1 cellular context compared by ENCODE assay signal in the genomic region with DNA sequence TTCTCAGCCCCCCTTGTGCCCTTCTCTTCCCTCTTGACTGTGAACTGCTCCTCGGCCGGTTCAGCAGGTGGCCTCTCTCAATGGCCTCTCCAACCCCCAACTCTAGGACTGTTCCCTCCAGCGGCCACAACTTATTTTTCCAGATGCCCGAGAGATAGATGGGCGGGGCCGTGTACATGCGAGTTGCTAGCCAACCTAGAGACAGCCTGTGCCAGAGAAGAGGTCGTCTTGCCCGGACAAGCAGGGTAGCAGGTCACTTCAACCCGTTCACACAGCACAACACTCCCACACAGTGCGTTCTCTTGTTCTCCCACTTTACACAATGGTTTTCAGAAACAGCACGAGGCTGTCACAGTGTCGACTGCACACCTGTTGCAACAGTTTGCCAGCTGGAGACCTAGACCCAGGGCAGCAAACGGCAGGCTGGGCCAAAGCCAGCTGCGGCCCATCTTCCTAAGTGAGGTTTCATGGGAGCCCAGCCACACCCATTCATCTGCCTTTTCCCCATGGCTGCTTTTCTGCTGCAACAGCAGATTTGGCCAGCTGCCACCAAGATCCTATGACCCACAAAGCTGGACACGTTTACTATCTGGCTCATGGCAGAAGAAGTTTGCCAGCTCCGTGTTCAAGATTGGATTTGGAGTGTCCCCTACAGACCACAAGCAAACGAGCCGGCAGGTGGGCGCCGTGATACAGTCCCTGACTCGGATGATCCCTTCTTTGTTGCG.
A peak's percentile ranks its signal among the peaks of the same experiment; 100 is the strongest.
TF ChIP-seq lines count a peak whose summit lies in the region.

No MANE protein-coding gene starts in this region.

TF ChIP-seq in K562, 482 proteins besides CTCF, POLR2A, EP300 and RAD21:
- peak; percentile 39; the same call in 1 of the 2 replicates for TF ChIP-seq ZNF316 (IDR thresholded peaks at IDR 0.05)
- peak; percentile 19; the same call in 1 of the 2 replicates for TF ChIP-seq MAFF (IDR thresholded peaks at IDR 0.05; ENCODE audit: low read length)
- TF ChIP-seq, protein P1, sequence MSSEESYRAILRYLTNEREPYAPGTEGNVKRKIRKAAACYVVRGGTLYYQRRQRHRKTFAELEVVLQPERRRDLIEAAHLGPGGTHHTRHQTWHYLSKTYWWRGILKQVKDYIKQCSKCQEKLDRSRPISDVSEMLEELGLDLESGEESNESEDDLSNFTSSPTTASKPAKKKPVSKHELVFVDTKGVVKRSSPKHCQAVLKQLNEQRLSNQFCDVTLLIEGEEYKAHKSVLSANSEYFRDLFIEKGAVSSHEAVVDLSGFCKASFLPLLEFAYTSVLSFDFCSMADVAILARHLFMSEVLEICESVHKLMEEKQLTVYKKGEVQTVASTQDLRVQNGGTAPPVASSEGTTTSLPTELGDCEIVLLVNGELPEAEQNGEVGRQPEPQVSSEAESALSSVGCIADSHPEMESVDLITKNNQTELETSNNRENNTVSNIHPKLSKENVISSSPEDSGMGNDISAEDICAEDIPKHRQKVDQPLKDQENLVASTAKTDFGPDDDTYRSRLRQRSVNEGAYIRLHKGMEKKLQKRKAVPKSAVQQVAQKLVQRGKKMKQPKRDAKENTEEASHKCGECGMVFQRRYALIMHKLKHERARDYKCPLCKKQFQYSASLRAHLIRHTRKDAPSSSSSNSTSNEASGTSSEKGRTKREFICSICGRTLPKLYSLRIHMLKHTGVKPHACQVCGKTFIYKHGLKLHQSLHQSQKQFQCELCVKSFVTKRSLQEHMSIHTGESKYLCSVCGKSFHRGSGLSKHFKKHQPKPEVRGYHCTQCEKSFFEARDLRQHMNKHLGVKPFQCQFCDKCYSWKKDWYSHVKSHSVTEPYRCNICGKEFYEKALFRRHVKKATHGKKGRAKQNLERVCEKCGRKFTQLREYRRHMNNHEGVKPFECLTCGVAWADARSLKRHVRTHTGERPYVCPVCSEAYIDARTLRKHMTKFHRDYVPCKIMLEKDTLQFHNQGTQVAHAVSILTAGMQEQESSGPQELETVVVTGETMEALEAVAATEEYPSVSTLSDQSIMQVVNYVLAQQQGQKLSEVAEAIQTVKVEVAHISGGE (CRISPR knock-in tag; IDR thresholded peaks at IDR 0.05): peak in 1 of 3 experiments; percentile 54; a peak in 1 of 6 replicates
- no peak for TF ChIP-seq MYC (IDR thresholded peaks at IDR 0.05; ENCODE audit: low read depth, low read length)
- TF ChIP-seq MYC (CRISPR knock-in tag; IDR thresholded peaks at IDR 0.05; ENCODE audit: borderline replicate concordance, low read depth): no peak
- TF ChIP-seq MAFG (tag; conservative IDR thresholded peaks at IDR 0.05): peak; percentile 83
- TF ChIP-seq NFIC (IDR thresholded peaks at IDR 0.05): 0 out of 2 replicates have a peak, but pooled peaks have one; percentile 27
- peak; percentile 65; the same call in 1 of the 2 replicates for TF ChIP-seq C11orf30 (IDR thresholded peaks at IDR 0.05; ENCODE audit: low read depth)
- TF ChIP-seq ZSCAN29 (IDR thresholded peaks at IDR 0.05): no peak
- TF ChIP-seq ZNF766 (CRISPR knock-in tag; conservative IDR thresholded peaks at IDR 0.05): peak; percentile 96
- TF ChIP-seq TSC22D4 (tag; IDR thresholded peaks at IDR 0.05): no peak
